10 cellular contexts compared by ENCODE assay signal in the genomic region with DNA sequence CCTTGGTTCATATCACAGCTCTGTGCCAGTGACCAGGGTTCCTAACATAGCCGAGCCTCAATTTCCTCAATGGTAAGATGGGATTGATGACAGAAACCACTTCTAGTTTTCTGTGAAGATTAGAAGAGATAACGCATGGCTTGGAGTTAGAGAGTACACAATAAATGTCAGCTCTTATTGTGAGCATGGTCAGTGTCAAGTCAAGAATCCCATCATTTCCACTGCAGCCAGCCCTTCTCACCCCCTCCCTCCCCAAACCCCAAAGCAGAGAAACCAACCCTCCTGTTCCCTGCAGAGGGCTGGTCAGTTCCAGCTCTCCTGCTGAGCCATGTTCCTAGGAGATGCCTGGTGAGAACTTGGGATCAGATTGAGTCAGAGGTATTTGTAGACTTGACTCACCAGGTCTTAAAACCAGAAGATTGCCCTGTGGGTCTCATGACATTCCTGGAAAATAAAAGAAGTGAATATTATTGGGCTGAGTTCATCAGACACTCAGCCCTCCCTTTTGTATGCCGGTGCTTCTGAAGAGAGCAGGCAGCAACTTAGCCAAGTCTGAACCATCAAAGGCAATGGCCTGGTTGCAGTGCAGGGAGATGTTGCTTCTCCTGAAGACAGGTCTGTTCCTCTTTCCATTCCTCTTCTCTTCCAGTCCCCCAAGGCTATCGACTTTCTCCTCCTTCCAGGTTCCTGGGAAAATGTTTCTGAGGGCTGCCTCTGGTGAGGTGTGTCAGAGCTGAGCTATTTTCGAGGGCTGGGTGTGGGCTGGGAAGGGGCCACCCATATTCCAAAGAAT.
DNase-seq lines count a peak whose midpoint lies in the region; ATAC-seq, FAIRE-seq and TF ChIP-seq lines count a peak whose summit lies in the region.
"Had no signal": no experiment of that assay in that cellular context is flagged by ENCODE, and none has a peak within 500 bp of the region (broad histone marks: within the 10 kb centered on the region; RNA-seq: fewer than 3 reads in every experiment).

No MANE protein-coding gene starts in this region.

- H3K27ac Mint-ChIP-seq in stimulated activated effector memory CD8-positive, alpha-beta T cell treated with anti-CD3 and anti-CD28 coated beads, Interleukin-12 subunit alpha, Interleukin-12 subunit beta, amount 100 ng/mL, for 72 hours: no peak overlapping the region

- ATAC-seq in stimulated activated effector memory CD8-positive, alpha-beta T cell treated with anti-CD3 and anti-CD28 coated beads, Interleukin-12 subunit alpha, Interleukin-12 subunit beta, amount 100 ng/mL, for 72 hours: no peak
- ATAC-seq in GM21526 (IDR thresholded peaks at IDR 0.05; ENCODE audit: low FRiP score, unreplicated experiment) (no peak), GM19463 (IDR thresholded peaks at IDR 0.05; ENCODE audit: unreplicated experiment) (no peak)

- peak overlapping the region; percentile 94 for H3K27ac ChIP-seq in keratinocyte (ENCODE audit: control insufficient read depth, insufficient read depth, low read length)

- no peaks in the 10 kb centered on the region for H3K9me1 ChIP-seq in keratinocyte (ENCODE audit: control insufficient read depth, extremely low read depth, insufficient read depth, low read length)

- in situ Hi-C loops in astrocyte of the spinal cord (cut with HindIII; ENCODE audit: low sequenced_read_pairs): no loop called here

- no peak overlapping the region for H3K4me3 Mint-ChIP-seq in stimulated activated effector memory CD8-positive, alpha-beta T cell treated with anti-CD3 and anti-CD28 coated beads, Interleukin-12 subunit alpha, Interleukin-12 subunit beta, amount 100 ng/mL, for 72 hours

- TF ChIP-seq CTCF in astrocyte of the spinal cord (IDR thresholded peaks at IDR 0.05; ENCODE audit: low read depth, low read length) (no peak), keratinocyte (optimal IDR thresholded peaks at IDR 0.05 in 1 of 3, IDR thresholded peaks at IDR 0.05 in 1 of 3, conservative IDR thresholded peaks at IDR 0.05 in 1 of 3; ENCODE audit: extremely low read depth in 1 of 3, insufficient read depth in 2 of 3, low read length in 3 of 3) (no peak)

- DNase-seq in AG08395 (ENCODE audit: low spot score) (peak; percentile 96), HT-29 (ENCODE audit: low spot score) (peak; percentile 63), astrocyte of the spinal cord (ENCODE audit: low read depth, low spot score) (peak; percentile 100), keratinocyte (ENCODE audit: low read depth, low spot score) (peak; percentile 90), globus pallidus (ENCODE audit: low spot score) (no peak)
- DNase-seq in stimulated activated effector memory CD8-positive, alpha-beta T cell treated with anti-CD3 and anti-CD28 coated beads, Interleukin-12 subunit alpha, Interleukin-12 subunit beta, amount 100 ng/mL, for 72 hours (ENCODE audit: low spot score in 2 of 2): no peak
- DNase-seq: anterior cingulate cortex, NCI-H187 had no signal

- FAIRE-seq in keratinocyte (lab: Jason Lieb, UNC): peak; percentile 98

- H3K9me3 ChIP-seq in keratinocyte (ENCODE audit: control insufficient read depth, low read depth, low read length): no peaks in the 10 kb centered on the region

- no peaks in the 10 kb centered on the region for H3K36me3 Mint-ChIP-seq in stimulated activated effector memory CD8-positive, alpha-beta T cell treated with anti-CD3 and anti-CD28 coated beads, Interleukin-12 subunit alpha, Interleukin-12 subunit beta, amount 100 ng/mL, for 72 hours

- dilution Hi-C loops in keratinocyte (cut with MboI; ENCODE audit: extremely low pct_ligation_motif_present, low sequenced_read_pairs): no loop called here

- H3K9ac ChIP-seq in keratinocyte (ENCODE audit: control insufficient read depth, extremely low read depth, insufficient read depth, low read length): peak overlapping the region; percentile 65

- H3K27me3 ChIP-seq in keratinocyte (ENCODE audit: control insufficient read depth, extremely low read depth, insufficient read depth, low read length): no peaks in the 10 kb centered on the region

- peaks cover 43% of the 10 kb centered on the region for H3K4me1 ChIP-seq in keratinocyte (ENCODE audit: control insufficient read depth, extremely low read depth, insufficient read depth, low read length)

- peak overlapping the region; percentile 53 for H2AFZ ChIP-seq in keratinocyte (ENCODE audit: control insufficient read depth, low read length)

- no peaks in the 10 kb centered on the region for H3K9me3 Mint-ChIP-seq in stimulated activated effector memory CD8-positive, alpha-beta T cell treated with anti-CD3 and anti-CD28 coated beads, Interleukin-12 subunit alpha, Interleukin-12 subunit beta, amount 100 ng/mL, for 72 hours

- peak overlapping the region; percentile 3 for H3K4me3 ChIP-seq in astrocyte of the spinal cord (ENCODE audit: low read depth, low read length)
- peak overlapping the region; percentile 3 to 12 (median 5) for H3K4me3 ChIP-seq in keratinocyte (ENCODE audit: control insufficient read depth in 2 of 3, extremely low read depth in 1 of 3, insufficient read depth in 2 of 3, low read depth in 1 of 3, low read length in 3 of 3)

- H3K4me2 ChIP-seq in keratinocyte (ENCODE audit: control insufficient read depth, extremely low read depth, insufficient read depth, low read depth, low read length): peak overlapping the region; percentile 73

- no peaks in the 10 kb centered on the region for H3K79me2 ChIP-seq in keratinocyte (ENCODE audit: control insufficient read depth, insufficient read depth, low read length)

- H3K4me1 Mint-ChIP-seq in stimulated activated effector memory CD8-positive, alpha-beta T cell treated with anti-CD3 and anti-CD28 coated beads, Interleukin-12 subunit alpha, Interleukin-12 subunit beta, amount 100 ng/mL, for 72 hours: peaks cover 13% of the 10 kb centered on the region

- no peaks in the 10 kb centered on the region for H4K20me1 ChIP-seq in keratinocyte (ENCODE audit: control insufficient read depth, extremely low read depth, insufficient read depth, low read length)

- H3K36me3 ChIP-seq in keratinocyte (ENCODE audit: control insufficient read depth in 2 of 2, extremely low read depth in 1 of 2, insufficient read depth in 2 of 2, low read length in 2 of 2): no peaks in the 10 kb centered on the region

Comparison
In these comparisons a context has a peak if more than half of its experiments do, and no peak if none do; other contexts are left out.
1. DNase-seq: peak in AG08395 (single experiment), HT-29 (single experiment), astrocyte of the spinal cord (single experiment) and keratinocyte (single experiment); none in globus pallidus (single experiment) and stimulated activated effector memory CD8-positive, alpha-beta T cell treated with anti-CD3 and anti-CD28 coated beads, Interleukin-12 subunit alpha, Interleukin-12 subunit beta, amount 100 ng/mL, for 72 hours (0 of 2).